Comparison of ENCODE assay signal across 14 cellular contexts in genomic region chr7:121027761-121028681, GRCh38. TPM values are rescaled to one million over a fixed set of nuclear protein-coding genes. Genes with fewer than 3 reads are reported as not detected.
DNase-seq lines count a peak whose midpoint lies in the region; ATAC-seq and TF ChIP-seq lines count a peak whose summit lies in the region.
"Had no signal": no experiment of that assay in that cellular context is flagged by ENCODE, and none has a peak within 500 bp of the region (broad histone marks: within the 10 kb centered on the region; RNA-seq: fewer than 3 reads in every experiment).

No MANE protein-coding gene starts in this region.

- no peak for TF ChIP-seq EP300 in SK-N-SH (IDR thresholded peaks at IDR 0.05; ENCODE audit: borderline replicate concordance in 1 of 2, low read depth in 1 of 2, low read length in 1 of 2)

- H3K9me2 ChIP-seq in SK-N-SH = no peaks in the 10 kb centered on the region

- no peak overlapping the region for H3K27ac Mint-ChIP-seq in neural progenitor cell
- H3K27ac Mint-ChIP-seq: CD8-positive, alpha-beta T cell had no signal

- intact Hi-C loops in uterus (cut with DNase I; ENCODE audit: low total_unique reads) = no loop called here
- intact Hi-C loops in esophagus squamous epithelium (cut with DNase I) = no loop called here

- no peak overlapping the region for H3K9ac ChIP-seq in SK-N-SH
- H3K9ac ChIP-seq in neural progenitor cell = no peak overlapping the region

- no peaks in the 10 kb centered on the region for H3K36me3 Mint-ChIP-seq in neural progenitor cell
- H3K36me3 Mint-ChIP-seq: CD8-positive, alpha-beta T cell had no signal

- peaks cover 5% of the 10 kb centered on the region for H3K4me1 Mint-ChIP-seq in neural progenitor cell

- H3K9me3 ChIP-seq in SK-N-SH (no peaks in the 10 kb centered on the region; the same call in 1 of the 2 replicates), neural progenitor cell (ENCODE audit: low read depth) (no peaks in the 10 kb centered on the region), uterus (no peaks in the 10 kb centered on the region), esophagus squamous epithelium (no peaks in the 10 kb centered on the region)

- TF ChIP-seq CTCF in SK-N-SH (IDR thresholded peaks at IDR 0.05) (no peak), fibroblast of villous mesenchyme (IDR thresholded peaks at IDR 0.05; ENCODE audit: insufficient read depth, low read depth, low read length) (no peak), neural progenitor cell (IDR thresholded peaks at IDR 0.05) (no peak), uterus (IDR thresholded peaks at IDR 0.05) (no peak), esophagus squamous epithelium (IDR thresholded peaks at IDR 0.05) (no peak)

- no peak overlapping the region; a peak in 1 of 4 replicates for H3K27ac ChIP-seq in SK-N-SH (ENCODE audit: low read depth in 2 of 2, low read length in 1 of 2)
- H3K27ac ChIP-seq in neural progenitor cell = no peak overlapping the region
- H3K27ac ChIP-seq in uterus = peak overlapping the region; percentile 59 to 66
- H3K27ac ChIP-seq in esophagus squamous epithelium = no peak overlapping the region

- DNase-seq in SK-N-SH (no peak), fibroblast of villous mesenchyme (ENCODE audit: low read depth) (peak; percentile 54), neural progenitor cell (ENCODE audit: low spot score) (no peak), uterus (no peak), esophagus squamous epithelium (lab: John Stamatoyannopoulos, UW) (no peak), NCI-H2196 treated with DMSO at 0.1 percent for 48 hours (lab: John Stamatoyannopoulos, UW; ENCODE audit: unreplicated experiment) (no peak), germinal center (ENCODE audit: low spot score) (no peak)
- DNase-seq: 8988T; activated CD4-positive, alpha-beta T cell treated with anti-CD3 and anti-CD28 coated beads, Interleukin-2, amount 50 U/mL, for 1 hour; activated T-cell treated with anti-CD3 and anti-CD28 coated beads, Interleukin-2, amount 50 U/mL, for 4 hours; CD8-positive, alpha-beta T cell; nucleus accumbens; SIG-M5 had no signal

- H3K4me3 ChIP-seq in SK-N-SH (ENCODE audit: low read depth in 2 of 2, low read length in 1 of 2) = no peak overlapping the region
- no peak overlapping the region for H3K4me3 ChIP-seq in fibroblast of villous mesenchyme (ENCODE audit: low read depth, low read length)
- no peak overlapping the region for H3K4me3 ChIP-seq in neural progenitor cell
- H3K4me3 ChIP-seq in uterus = no peak overlapping the region
- no peak overlapping the region for H3K4me3 ChIP-seq in esophagus squamous epithelium

- H3K27me3 Mint-ChIP-seq in neural progenitor cell (ENCODE audit: insufficient read depth, low read depth) = no peaks in the 10 kb centered on the region

- CTCF ChIA-PET in SK-N-SH (lab: Yijun Ruan, JAX) = interaction anchor here (1.2 to 1.9 kb wide), 9 partner anchors 11 to 73 kb away, joined by 3 to 7 read pairs (median 5); partner anchors contain the start of gene CPED1

- H3K4me1 ChIP-seq in SK-N-SH (ENCODE audit: control insufficient read depth in 1 of 2, insufficient read depth in 2 of 2, low read depth in 1 of 2, low read length in 1 of 2) (peaks cover 11 to 17% of the 10 kb centered on the region in 2 experiments; a peak in 3 of 4 replicates), neural progenitor cell (peaks cover 8% of the 10 kb centered on the region), uterus (peaks cover 0 to 9% of the 10 kb centered on the region in 2 donors), esophagus squamous epithelium (peaks cover 0 to 15% (median 0%) of the 10 kb centered on the region in 3 donors)

- ATAC-seq in SK-N-SH treated with all-trans-retinoic acid at 6 μM for 48 hours = no peak
- ATAC-seq: activated T-cell treated with anti-CD3 and anti-CD28 coated beads, Interleukin-2, amount 50 U/mL, for 4 hours; CD8-positive, alpha-beta T cell had no signal

- H3F3A ChIP-seq in SK-N-SH (replicated peaks; ENCODE audit: insufficient read depth) (peaks cover 4% of the 10 kb centered on the region), neural progenitor cell (ENCODE audit: low read depth) (no peaks in the 10 kb centered on the region)

- POLR2A ChIA-PET in SK-N-SH (lab: Yijun Ruan, JAX) = no interaction called here

- H3K27me3 ChIP-seq in SK-N-SH (ENCODE audit: insufficient read depth) (no peaks in the 10 kb centered on the region), neural progenitor cell (no peaks in the 10 kb centered on the region), uterus (no peaks in the 10 kb centered on the region), esophagus squamous epithelium (no peaks in the 10 kb centered on the region)

- no peak overlapping the region for H3K4me2 ChIP-seq in SK-N-SH
- no peak overlapping the region for H3K4me2 ChIP-seq in neural progenitor cell

- WGBS in SK-N-SH (ENCODE audit: low lambda C conversion rate) = 86% methylated on average over 10 of the region's 10 CpGs
- WGBS in esophagus squamous epithelium, 2 donors = 62 to 66% methylated on average over 10 of the region's 10 CpGs

- no peak overlapping the region for H2AFZ ChIP-seq in SK-N-SH (ENCODE audit: low read depth)
- H2AFZ ChIP-seq in neural progenitor cell (replicated peaks) = peak overlapping the region; percentile 59

- no peak overlapping the region for H3K4me3 Mint-ChIP-seq in neural progenitor cell
- H3K4me3 Mint-ChIP-seq: activated T-cell treated with anti-CD3 and anti-CD28 coated beads, Interleukin-2, amount 50 U/mL, for 4 hours; CD8-positive, alpha-beta T cell had no signal

- H4K20me1 ChIP-seq in SK-N-SH (ENCODE audit: insufficient read depth) (no peaks in the 10 kb centered on the region), neural progenitor cell (ENCODE audit: low read depth) (no peaks in the 10 kb centered on the region)

- peaks cover 0 to 4% of the 10 kb centered on the region in 2 experiments for H3K36me3 ChIP-seq in SK-N-SH (replicated peaks in 1 of 2; ENCODE audit: control insufficient read depth in 1 of 2, insufficient read depth in 2 of 2, low read length in 1 of 2)
- H3K36me3 ChIP-seq in neural progenitor cell = no peaks in the 10 kb centered on the region
- H3K36me3 ChIP-seq in uterus = no peaks in the 10 kb centered on the region
- H3K36me3 ChIP-seq in esophagus squamous epithelium = no peaks in the 10 kb centered on the region

- TF ChIP-seq POLR2A in uterus (IDR thresholded peaks at IDR 0.05) (no peak), esophagus squamous epithelium (IDR thresholded peaks at IDR 0.05) (no peak)

- H3K9me3 Mint-ChIP-seq in neural progenitor cell = no peaks in the 10 kb centered on the region
- H3K9me3 Mint-ChIP-seq: activated T-cell treated with anti-CD3 and anti-CD28 coated beads, Interleukin-2, amount 50 U/mL, for 4 hours; CD8-positive, alpha-beta T cell had no signal

- no peak for TF ChIP-seq RAD21 in SK-N-SH (IDR thresholded peaks at IDR 0.05; ENCODE audit: low read length)

- H3K79me2 ChIP-seq in SK-N-SH (ENCODE audit: insufficient read depth) = no peaks in the 10 kb centered on the region
- no peaks in the 10 kb centered on the region for H3K79me2 ChIP-seq in neural progenitor cell (ENCODE audit: low read depth)

TF ChIP-seq in SK-N-SH treated with all-trans-retinoic acid at 6 μM for 48 hours, 23 proteins besides CTCF, POLR2A, EP300 and RAD21 (continues in another document):
- TF ChIP-seq ESRRG (CRISPR knock-in tag; IDR thresholded peaks at IDR 0.05) = no peak
- TF ChIP-seq ISL1 (CRISPR knock-in tag; IDR thresholded peaks at IDR 0.05) = peak; percentile 80
- TF ChIP-seq ZNF565 (CRISPR knock-in tag; conservative IDR thresholded peaks at IDR 0.05; ENCODE audit: low read depth) = no peak
- TF ChIP-seq CSRNP3 (CRISPR knock-in tag; IDR thresholded peaks at IDR 0.05) = no peak

TF ChIP-seq in SK-N-SH, 30 proteins besides CTCF, POLR2A, EP300 and RAD21 (continues in another document):
- TF ChIP-seq TCF12 (IDR thresholded peaks at IDR 0.05) (no peak), USF1 (IDR thresholded peaks at IDR 0.05; ENCODE audit: borderline replicate concordance, low read depth) (no peak), NFIC (IDR thresholded peaks at IDR 0.05; ENCODE audit: borderline replicate concordance) (no peak), RFX5 (IDR thresholded peaks at IDR 0.05; ENCODE audit: low read length) (no peak), CHD2 (IDR thresholded peaks at IDR 0.05; ENCODE audit: low read length, partially characterized antibody) (no peak), EZH2phosphoT487 (IDR thresholded peaks at IDR 0.05; ENCODE audit: borderline replicate concordance, low read depth) (no peak), GABPA (IDR thresholded peaks at IDR 0.05; ENCODE audit: low read depth) (no peak), FOXM1 (IDR thresholded peaks at IDR 0.05; ENCODE audit: low read depth) (no peak), PBX3 (IDR thresholded peaks at IDR 0.05) (no peak), MXI1 (IDR thresholded peaks at IDR 0.05; ENCODE audit: low read depth, low read length) (no peak), ELF1 (IDR thresholded peaks at IDR 0.05) (no peak)

RNA-seq across cellular contexts. Expression of gene CPED1, which starts 39.5 kb away (rescaled TPM):
- 4.4 and 4.8 TPM in 2 replicates for polyA plus RNA-seq in SK-N-SH (2012; rRNA removed)
- polyA plus RNA-seq in SK-N-SH (2012; cell fraction: cytosol; rRNA removed) = 5.4 and 6.5 TPM in 2 replicates
- 6.0 and 6.2 TPM in 2 replicates for polyA plus RNA-seq in SK-N-SH (2012; cell fraction: nucleus; rRNA removed)
- total RNA-seq in fibroblast of villous mesenchyme (95.9 and 106 TPM in 2 replicates), neural progenitor cell (ENCODE audit: low replicate concordance) (not detected in 2 replicates), uterus (100 to 1,000 TPM in 1 of 4 donors, 10 to 100 TPM in 3; 47.4 to 194 (median 59.2) TPM), esophagus squamous epithelium (1 to 10 TPM in 3 of 4 donors, under 1 TPM in 1; 0.61 to 6.3 (median 2.3) TPM)
- total RNA-seq: CD8-positive, alpha-beta T cell had no signal

Comparison
In these comparisons a context has a peak if more than half of its experiments do, and no peak if none do; other contexts are left out.
1. H3K27ac ChIP-seq: peak in uterus (2 of 2); none in SK-N-SH (0 of 2), neural progenitor cell (single experiment) and esophagus squamous epithelium (0 of 4).
2. RNA of gene CPED1, which starts 39.5 kb away (total RNA-seq): 95.9 to 106 TPM in fibroblast of villous mesenchyme and 47.4 to 194 TPM in uterus; 0.61 to 6.3 TPM in esophagus squamous epithelium and not detected in neural progenitor cell; every median in the first group is over 4 times any median in the second.